ENCODE assay signal across 9 cellular contexts in the genomic region with DNA sequence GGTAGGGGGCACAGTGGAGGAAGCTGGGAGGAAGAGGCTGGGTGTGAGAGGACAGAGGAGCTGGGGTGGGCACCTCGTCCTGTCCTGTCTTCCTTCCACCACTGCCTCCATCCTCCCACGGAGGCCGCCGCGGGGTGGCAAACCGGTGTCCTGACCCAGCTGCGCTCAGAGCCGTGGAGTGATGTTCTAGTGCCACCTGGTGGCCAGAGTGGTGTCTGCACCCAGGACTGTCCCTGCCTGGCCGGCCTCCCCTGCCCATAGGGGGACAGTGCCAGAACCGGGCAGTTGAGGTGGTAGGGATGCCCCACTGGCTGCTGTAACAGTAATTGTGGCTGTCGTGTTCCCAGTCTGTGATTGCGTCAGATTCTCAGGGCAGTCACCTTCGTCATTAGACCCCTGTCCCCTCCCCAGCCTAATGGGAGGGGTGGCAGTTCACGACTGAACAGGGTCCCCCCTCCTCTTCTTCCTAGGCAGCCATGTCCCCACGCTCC. TPM values are rescaled to one million over a fixed set of nuclear protein-coding genes. Genes with fewer than 3 reads are reported as not detected.
A peak's percentile ranks its signal among the peaks of the same experiment; 100 is the strongest.
DNase-seq lines count a peak whose midpoint lies in the region; ATAC-seq, FAIRE-seq and TF ChIP-seq lines count a peak whose summit lies in the region.
"Had no signal": no experiment of that assay in that cellular context is flagged by ENCODE, and none has a peak within 500 bp of the region (broad histone marks: within the 10 kb centered on the region; RNA-seq: fewer than 3 reads in every experiment).

No MANE protein-coding gene starts in this region.

- H3K4me1 Mint-ChIP-seq in activated CD4-positive, alpha-beta memory T cell treated with anti-CD3 and anti-CD28 coated beads, Interleukin-2, amount 10 ng/mL, durations not matched to agents 7 days and 5 days = peaks cover 26% of the 10 kb centered on the region

- POLR2A ChIA-PET in activated CD4-positive, alpha-beta memory T cell treated with anti-CD3 and anti-CD28 coated beads, Interleukin-2, amount 10 ng/mL, durations not matched to agents 7 days and 5 days (lab: Charles Lee) = interaction anchor here (0.6 to 2.0 kb wide), 5 partner anchors 46 to 136 kb away, joined by 3 to 5 read pairs (median 3); a partner anchor contains a TSS

- H3K27ac Mint-ChIP-seq in activated CD4-positive, alpha-beta memory T cell treated with anti-CD3 and anti-CD28 coated beads, Interleukin-2, amount 10 ng/mL, durations not matched to agents 7 days and 5 days = no peak overlapping the region
- H3K27ac Mint-ChIP-seq: activated naive CD8-positive, alpha-beta T cell had no signal

- CTCF ChIA-PET in activated CD4-positive, alpha-beta memory T cell treated with anti-CD3 and anti-CD28 coated beads, Interleukin-2, amount 10 ng/mL, durations not matched to agents 7 days and 5 days (lab: Charles Lee) = interaction anchor here (0.5 to 9.0 kb wide), 9 partner anchors 42 to 577 kb away, joined by 3 to 148 read pairs (median 7); a partner anchor contains a TSS

- ATAC-seq in HG02884 (IDR thresholded peaks at IDR 0.05; ENCODE audit: unreplicated experiment) = peak; percentile 55
- no peak for ATAC-seq in GM21526 (IDR thresholded peaks at IDR 0.05; ENCODE audit: low FRiP score, unreplicated experiment)

- H3K9me3 Mint-ChIP-seq in activated CD4-positive, alpha-beta memory T cell treated with anti-CD3 and anti-CD28 coated beads, Interleukin-2, amount 10 ng/mL, durations not matched to agents 7 days and 5 days = no peaks in the 10 kb centered on the region

- FAIRE-seq in D721Med (lab: Jason Lieb, UNC) = no peak

- H3K4me3 Mint-ChIP-seq in activated CD4-positive, alpha-beta memory T cell treated with anti-CD3 and anti-CD28 coated beads, Interleukin-2, amount 10 ng/mL, durations not matched to agents 7 days and 5 days = no peak overlapping the region
- H3K4me3 Mint-ChIP-seq: activated naive CD8-positive, alpha-beta T cell had no signal

- H3K36me3 Mint-ChIP-seq in activated CD4-positive, alpha-beta memory T cell treated with anti-CD3 and anti-CD28 coated beads, Interleukin-2, amount 10 ng/mL, durations not matched to agents 7 days and 5 days (ENCODE audit: low read depth) = peaks cover 4% of the 10 kb centered on the region
- H3K36me3 Mint-ChIP-seq: activated naive CD8-positive, alpha-beta T cell had no signal

- peak; percentile 95 for TF ChIP-seq CTCF in D721Med (IDR thresholded peaks at IDR 0.05; ENCODE audit: insufficient read depth, missing control alignments)

- DNase-seq in D721Med (ENCODE audit: insufficient read length, low spot score) = peak; percentile 83
- peak; percentile 55 for DNase-seq in NCI-H82 treated with DMSO at 0.1 percent for 48 hours (lab: John Stamatoyannopoulos, UW; ENCODE audit: unreplicated experiment)
- DNase-seq in activated CD4-positive, alpha-beta memory T cell treated with anti-CD3 and anti-CD28 coated beads, Interleukin-2, amount 10 ng/mL, durations not matched to agents 7 days and 5 days = peak; percentile 88
- DNase-seq in dermis microvascular lymphatic vessel endothelial cell (ENCODE audit: low read depth in 2 of 2) = peak; percentile 54 to 69
- DNase-seq in medulla oblongata (ENCODE audit: extremely low spot score) = peak; percentile 91
- peak; percentile 60 to 64 for DNase-seq in stimulated activated CD8-positive, alpha-beta memory T cell treated with anti-CD3 and anti-CD28 coated beads, Interleukin-15, amount 100 ng/mL, for 4 hours (ENCODE audit: low read depth in 2 of 2)

- H3K27me3 Mint-ChIP-seq in activated CD4-positive, alpha-beta memory T cell treated with anti-CD3 and anti-CD28 coated beads, Interleukin-2, amount 10 ng/mL, durations not matched to agents 7 days and 5 days = peaks cover 4% of the 10 kb centered on the region
- H3K27me3 Mint-ChIP-seq: activated naive CD8-positive, alpha-beta T cell had no signal

RNA-seq across cellular contexts. Expression of a gene that starts 11.1 kb away (rescaled TPM):
- 10 to 100 TPM; 60.7 to 62.0 TPM for total RNA-seq in activated CD4-positive, alpha-beta memory T cell treated with anti-CD3 and anti-CD28 coated beads, Interleukin-2, amount 10 ng/mL, durations not matched to agents 7 days and 5 days
- 41.1 and 108 TPM in 2 replicates for total RNA-seq in dermis microvascular lymphatic vessel endothelial cell

RNA-seq across cellular contexts. Expression of a gene that starts 30.0 kb away (rescaled TPM):
- not detected for total RNA-seq in activated CD4-positive, alpha-beta memory T cell treated with anti-CD3 and anti-CD28 coated beads, Interleukin-2, amount 10 ng/mL, durations not matched to agents 7 days and 5 days
- total RNA-seq in dermis microvascular lymphatic vessel endothelial cell = under 0.01 and 0.25 TPM in 2 replicates
